13 cellular contexts compared by ENCODE assay signal in genomic region chr15:43831519-43832052, GRCh38. TPM values are rescaled to one million over a fixed set of nuclear protein-coding genes. Genes with fewer than 3 reads are reported as not detected.
A peak's percentile ranks its signal among the peaks of the same experiment; 100 is the strongest.
DNase-seq lines count a peak whose midpoint lies in the region; ATAC-seq and TF ChIP-seq lines count a peak whose summit lies in the region.
"Not testable (repeated sequence)": the region's sequence is repeated elsewhere in the genome, so short reads cannot be mapped to it uniquely, and the experiment has no call there.
"Had no signal": no experiment of that assay in that cellular context is flagged by ENCODE, and none has a peak within 500 bp of the region (broad histone marks: within the 10 kb centered on the region; RNA-seq: fewer than 3 reads in every experiment).

No MANE protein-coding gene starts in this region.

- H3K27ac ChIP-seq in CD4-positive, CD25-positive, alpha-beta regulatory T cell (ENCODE audit: insufficient read depth, low read length, poor library complexity, severe bottlenecking); HEK293 (ENCODE audit: extremely low read depth, low read depth, low read length): not testable (repeated sequence)
- peak overlapping the region; percentile 86 for H3K27ac ChIP-seq in OCI-LY7 (ENCODE audit: low read depth, low read length, poor library complexity, severe bottlenecking)

- not testable (repeated sequence) for BruUV-seq in OCI-LY7 (replicated peaks; lab: Mats Ljungman, UMichigan)

- H3K9me3 ChIP-seq in CD4-positive, CD25-positive, alpha-beta regulatory T cell (ENCODE audit: control insufficient read depth in 2 of 2, low read length in 2 of 2); HEK293 (ENCODE audit: control insufficient read depth, insufficient read depth, low read depth, low read length); OCI-LY7 (ENCODE audit: low read length): not testable (repeated sequence)

- not testable (repeated sequence) for H3K9me2 ChIP-seq in OCI-LY7 (ENCODE audit: insufficient read depth, low read length)

- H3K4me1 ChIP-seq in CD4-positive, CD25-positive, alpha-beta regulatory T cell (ENCODE audit: control insufficient read depth, insufficient read depth, low read length, poor library complexity, severe bottlenecking), result peaks cover 44% of the 10 kb centered on the region
- not testable (repeated sequence) for H3K4me1 ChIP-seq in HEK293 (ENCODE audit: control insufficient read depth, insufficient read depth, low read length)
- peaks cover 36% of the 10 kb centered on the region for H3K4me1 ChIP-seq in OCI-LY7 (ENCODE audit: insufficient read depth, low read length, poor library complexity, severe bottlenecking)

- not testable (repeated sequence) for ATAC-seq in CD4-positive, CD25-positive, alpha-beta regulatory T cell (ENCODE audit: low read depth in 2 of 2); activated CD8-positive, alpha-beta T cell treated with anti-CD3 and anti-CD28 coated beads, Interleukin-2, amount 10 ng/mL, durations not matched to agents 7 days and 5 days; effector memory CD8-positive, alpha-beta T cell (replicated peaks); stimulated activated effector memory CD8-positive, alpha-beta T cell treated with anti-CD3 and anti-CD28 coated beads, Interleukin-12 subunit alpha, Interleukin-12 subunit beta, amount 100 ng/mL, for 72 hours

- POLR2A ChIA-PET in HEK293 (lab: Yijun Ruan, JAX) (interaction anchor here (0.9 to 1.5 kb wide), 2 partner anchors 9 to 10 kb away, joined by 3 to 4 read pairs; no protein-coding TSS in a partner anchor), OCI-LY7 (lab: Charles Lee) (interaction anchor here (0.6 to 2.4 kb wide), 17 partner anchors 9 to 93 kb away, joined by 3 to 16 read pairs (median 6); partner anchors contain the start of gene ELL3)
- POLR2A ChIA-PET in activated CD8-positive, alpha-beta T cell treated with anti-CD3 and anti-CD28 coated beads, Interleukin-2, amount 10 ng/mL, durations not matched to agents 7 days and 5 days (lab: Charles Lee), result interaction anchor here (0.6 to 1.9 kb wide), 6 partner anchors 10 to 38 kb away, joined by 3 to 10 read pairs (median 4); partner anchors contain the start of genes HYPK and SERINC4

- intact Hi-C loops in OCI-LY7 (cut with micrococcal nuclease; ENCODE audit: unreplicated experiment); activated T-helper 2 cell treated with anti-CD3 and anti-CD28 coated beads, Interferon-gamma antibody, Interleukin-2, Interleukin-4, amounts not matched to agents 10 μg/mL and 5 μg/mL and 100 μg/mL, durations not matched to agents 14 hours and 24 hours and 36 hours (cut with micrococcal nuclease): not testable (repeated sequence)

- H4K20me1 ChIP-seq in OCI-LY7 (ENCODE audit: insufficient read depth, low read length), result peaks cover 20% of the 10 kb centered on the region

- H3K36me3 ChIP-seq in CD4-positive, CD25-positive, alpha-beta regulatory T cell (ENCODE audit: control insufficient read depth, insufficient read depth, low read length), result peaks cover 15% of the 10 kb centered on the region
- H3K36me3 ChIP-seq in HEK293 (ENCODE audit: control insufficient read depth in 2 of 2, insufficient read depth in 1 of 2, low read length in 2 of 2) (peaks cover 24 to 42% of the 10 kb centered on the region in 2 experiments), OCI-LY7 (ENCODE audit: insufficient read depth, low read length) (peaks cover 95% of the 10 kb centered on the region)

- DNase-seq in CD4-positive, CD25-positive, alpha-beta regulatory T cell; OCI-LY7 (ENCODE audit: low spot score); T-helper 2 cell treated with Interferon-gamma antibody and Interleukin-4, amounts not matched to agents 5 μg/mL and 100 μg/mL, for 36 hours (ENCODE audit: low spot score); activated CD8-positive, alpha-beta T cell treated with anti-CD3 and anti-CD28 coated beads, Interleukin-2, amount 10 ng/mL, durations not matched to agents 7 days and 5 days; activated T-helper 2 cell treated with anti-CD3 and anti-CD28 coated beads, Interferon-gamma antibody, Interleukin-2, Interleukin-4, amounts not matched to agents 10 μg/mL and 5 μg/mL and 100 μg/mL, durations not matched to agents 14 hours and 24 hours and 36 hours (ENCODE audit: low spot score); effector memory CD8-positive, alpha-beta T cell; stimulated activated effector memory CD8-positive, alpha-beta T cell treated with anti-CD3 and anti-CD28 coated beads, Interleukin-12 subunit alpha, Interleukin-12 subunit beta, amount 100 ng/mL, for 72 hours (ENCODE audit: low spot score in 2 of 2): not testable (repeated sequence)

- peaks cover 17 to 55% (median 37%) of the 10 kb centered on the region in 4 donors for H3K4me1 Mint-ChIP-seq in CD4-positive, CD25-positive, alpha-beta regulatory T cell
- H3K4me1 Mint-ChIP-seq in T-helper 2 cell treated with Interferon-gamma antibody and Interleukin-4, amounts not matched to agents 5 μg/mL and 100 μg/mL, for 36 hours (ENCODE audit: low read depth), result peaks cover 31% of the 10 kb centered on the region
- peaks cover 45% of the 10 kb centered on the region for H3K4me1 Mint-ChIP-seq in activated CD8-positive, alpha-beta T cell treated with anti-CD3 and anti-CD28 coated beads, Interleukin-2, amount 10 ng/mL, durations not matched to agents 7 days and 5 days (ENCODE audit: low read depth)
- H3K4me1 Mint-ChIP-seq in activated T-helper 2 cell treated with anti-CD3 and anti-CD28 coated beads, Interferon-gamma antibody, Interleukin-2, Interleukin-4, amounts not matched to agents 10 μg/mL and 5 μg/mL and 100 μg/mL, durations not matched to agents 14 hours and 24 hours and 36 hours (ENCODE audit: low read depth), result peaks cover 29% of the 10 kb centered on the region
- H3K4me1 Mint-ChIP-seq in effector memory CD8-positive, alpha-beta T cell (ENCODE audit: low read depth in 2 of 2), result peaks cover 29 to 40% of the 10 kb centered on the region in 2 donors
- peaks cover 46% of the 10 kb centered on the region for H3K4me1 Mint-ChIP-seq in stimulated activated effector memory CD8-positive, alpha-beta T cell treated with anti-CD3 and anti-CD28 coated beads, Interleukin-12 subunit alpha, Interleukin-12 subunit beta, amount 100 ng/mL, for 72 hours

- H2AFZ ChIP-seq in OCI-LY7 (ENCODE audit: low read length), result not testable (repeated sequence)

- H3K4me3 ChIP-seq in CD4-positive, CD25-positive, alpha-beta regulatory T cell (ENCODE audit: low read depth, low read length); HEK293 (ENCODE audit: low read depth, low read length): not testable (repeated sequence)
- H3K4me3 ChIP-seq in OCI-LY7 (ENCODE audit: low read depth, low read length, poor library complexity, severe bottlenecking), result peak overlapping the region; percentile 95

- H3K79me2 ChIP-seq in OCI-LY7 (ENCODE audit: insufficient read depth, low read depth, low read length), result peaks cover 100% of the 10 kb centered on the region

- peak overlapping the region in 2 of 3 donors; percentile 24 to 77 for H3K27ac Mint-ChIP-seq in CD4-positive, CD25-positive, alpha-beta regulatory T cell
- H3K27ac Mint-ChIP-seq in T-helper 2 cell treated with Interferon-gamma antibody and Interleukin-4, amounts not matched to agents 5 μg/mL and 100 μg/mL, for 36 hours, result peak overlapping the region; percentile 28
- peak overlapping the region; percentile 50 for H3K27ac Mint-ChIP-seq in activated CD8-positive, alpha-beta T cell treated with anti-CD3 and anti-CD28 coated beads, Interleukin-2, amount 10 ng/mL, durations not matched to agents 7 days and 5 days
- peak overlapping the region; percentile 56 for H3K27ac Mint-ChIP-seq in activated T-helper 2 cell treated with anti-CD3 and anti-CD28 coated beads, Interferon-gamma antibody, Interleukin-2, Interleukin-4, amounts not matched to agents 10 μg/mL and 5 μg/mL and 100 μg/mL, durations not matched to agents 14 hours and 24 hours and 36 hours
- peak overlapping the region; percentile 73 to 83 for H3K27ac Mint-ChIP-seq in effector memory CD8-positive, alpha-beta T cell
- H3K27ac Mint-ChIP-seq in stimulated activated effector memory CD8-positive, alpha-beta T cell treated with anti-CD3 and anti-CD28 coated beads, Interleukin-12 subunit alpha, Interleukin-12 subunit beta, amount 100 ng/mL, for 72 hours, result peak overlapping the region; percentile 32

- not testable (repeated sequence) for H3K27me3 Mint-ChIP-seq in CD4-positive, CD25-positive, alpha-beta regulatory T cell; T-helper 2 cell treated with Interferon-gamma antibody and Interleukin-4, amounts not matched to agents 5 μg/mL and 100 μg/mL, for 36 hours (ENCODE audit: low read depth); activated CD8-positive, alpha-beta T cell treated with anti-CD3 and anti-CD28 coated beads, Interleukin-2, amount 10 ng/mL, durations not matched to agents 7 days and 5 days (ENCODE audit: low read depth); activated T-helper 2 cell treated with anti-CD3 and anti-CD28 coated beads, Interferon-gamma antibody, Interleukin-2, Interleukin-4, amounts not matched to agents 10 μg/mL and 5 μg/mL and 100 μg/mL, durations not matched to agents 14 hours and 24 hours and 36 hours (ENCODE audit: low read depth); effector memory CD8-positive, alpha-beta T cell

- CTCF ChIA-PET in HEK293 (lab: Yijun Ruan, JAX), result interaction anchor here (0.6 to 1.0 kb wide), 3 partner anchors 61 to 762 kb away, joined by 3 read pairs; no protein-coding TSS in a partner anchor
- CTCF ChIA-PET in OCI-LY7 (lab: Charles Lee; ENCODE audit: unreplicated experiment), result not testable (repeated sequence)
- CTCF ChIA-PET in activated CD8-positive, alpha-beta T cell treated with anti-CD3 and anti-CD28 coated beads, Interleukin-2, amount 10 ng/mL, durations not matched to agents 7 days and 5 days (lab: Charles Lee), result interaction anchor here (1.1 to 1.3 kb wide), 4 partner anchors 9 to 669 kb away, joined by 3 to 4 read pairs (median 3); partner anchors contain the start of gene ELL3

- H3K27me3 ChIP-seq in CD4-positive, CD25-positive, alpha-beta regulatory T cell (ENCODE audit: control insufficient read depth, insufficient read depth, low read length), result not testable (repeated sequence)

- peak overlapping the region in 2 of 4 donors; percentile 37 to 41 for H3K4me3 Mint-ChIP-seq in CD4-positive, CD25-positive, alpha-beta regulatory T cell
- H3K4me3 Mint-ChIP-seq in T-helper 2 cell treated with Interferon-gamma antibody and Interleukin-4, amounts not matched to agents 5 μg/mL and 100 μg/mL, for 36 hours, result peak overlapping the region; percentile 58
- H3K4me3 Mint-ChIP-seq in activated CD8-positive, alpha-beta T cell treated with anti-CD3 and anti-CD28 coated beads, Interleukin-2, amount 10 ng/mL, durations not matched to agents 7 days and 5 days, result peak overlapping the region; percentile 26
- peak overlapping the region; percentile 57 for H3K4me3 Mint-ChIP-seq in activated T-helper 2 cell treated with anti-CD3 and anti-CD28 coated beads, Interferon-gamma antibody, Interleukin-2, Interleukin-4, amounts not matched to agents 10 μg/mL and 5 μg/mL and 100 μg/mL, durations not matched to agents 14 hours and 24 hours and 36 hours (ENCODE audit: low read depth)
- H3K4me3 Mint-ChIP-seq in effector memory CD8-positive, alpha-beta T cell, result peak overlapping the region in 1 of 2 donors; percentile 63
- H3K4me3 Mint-ChIP-seq in stimulated activated effector memory CD8-positive, alpha-beta T cell treated with anti-CD3 and anti-CD28 coated beads, Interleukin-12 subunit alpha, Interleukin-12 subunit beta, amount 100 ng/mL, for 72 hours, result peak overlapping the region; percentile 42

- H3K4me2 ChIP-seq in OCI-LY7 (ENCODE audit: low read length), result peak overlapping the region; percentile 82

- not testable (repeated sequence) for TF ChIP-seq CTCF in HEK293 (tag by site-specific recombination; IDR thresholded peaks at IDR 0.05); OCI-LY7 (conservative IDR thresholded peaks at IDR 0.05; ENCODE audit: low read length)

- not testable (repeated sequence) for H3K9me3 Mint-ChIP-seq in CD4-positive, CD25-positive, alpha-beta regulatory T cell; T-helper 2 cell treated with Interferon-gamma antibody and Interleukin-4, amounts not matched to agents 5 μg/mL and 100 μg/mL, for 36 hours; activated CD8-positive, alpha-beta T cell treated with anti-CD3 and anti-CD28 coated beads, Interleukin-2, amount 10 ng/mL, durations not matched to agents 7 days and 5 days (ENCODE audit: insufficient read depth); activated T-helper 2 cell treated with anti-CD3 and anti-CD28 coated beads, Interferon-gamma antibody, Interleukin-2, Interleukin-4, amounts not matched to agents 10 μg/mL and 5 μg/mL and 100 μg/mL, durations not matched to agents 14 hours and 24 hours and 36 hours; effector memory CD8-positive, alpha-beta T cell; stimulated activated effector memory CD8-positive, alpha-beta T cell treated with anti-CD3 and anti-CD28 coated beads, Interleukin-12 subunit alpha, Interleukin-12 subunit beta, amount 100 ng/mL, for 72 hours

- peaks cover 13% of the 10 kb centered on the region for H3K36me3 Mint-ChIP-seq in CD4-positive, CD25-positive, alpha-beta regulatory T cell
- peaks cover 60% of the 10 kb centered on the region for H3K36me3 Mint-ChIP-seq in T-helper 2 cell treated with Interferon-gamma antibody and Interleukin-4, amounts not matched to agents 5 μg/mL and 100 μg/mL, for 36 hours (ENCODE audit: low read depth)
- H3K36me3 Mint-ChIP-seq in activated CD8-positive, alpha-beta T cell treated with anti-CD3 and anti-CD28 coated beads, Interleukin-2, amount 10 ng/mL, durations not matched to agents 7 days and 5 days (ENCODE audit: low read depth), result peaks cover 69% of the 10 kb centered on the region
- peaks cover 74% of the 10 kb centered on the region for H3K36me3 Mint-ChIP-seq in activated T-helper 2 cell treated with anti-CD3 and anti-CD28 coated beads, Interferon-gamma antibody, Interleukin-2, Interleukin-4, amounts not matched to agents 10 μg/mL and 5 μg/mL and 100 μg/mL, durations not matched to agents 14 hours and 24 hours and 36 hours (ENCODE audit: low read depth)
- peaks cover 30% of the 10 kb centered on the region for H3K36me3 Mint-ChIP-seq in effector memory CD8-positive, alpha-beta T cell (ENCODE audit: insufficient read depth)
- H3K36me3 Mint-ChIP-seq in stimulated activated effector memory CD8-positive, alpha-beta T cell treated with anti-CD3 and anti-CD28 coated beads, Interleukin-12 subunit alpha, Interleukin-12 subunit beta, amount 100 ng/mL, for 72 hours, result peaks cover 92% of the 10 kb centered on the region

RNA-seq across cellular contexts. Expression of gene WDR76, which starts 4.8 kb away (rescaled TPM):
- 13.9 TPM for total RNA-seq in CD4-positive, CD25-positive, alpha-beta regulatory T cell
- polyA plus RNA-seq in CD4-positive, CD25-positive, alpha-beta regulatory T cell, result 10 to 100 TPM; 12.1 to 14.1 (median 12.4) TPM
- total RNA-seq in OCI-LY7 (2014; rRNA removed; shearing (Covaris generic)), result 126 and 139 TPM in 2 replicates
- total RNA-seq in OCI-LY7 (2022), result 170 and 186 TPM in 2 replicates
- 10 to 100 TPM; 87.0 to 88.7 TPM for total RNA-seq in activated CD8-positive, alpha-beta T cell treated with anti-CD3 and anti-CD28 coated beads, Interleukin-2, amount 10 ng/mL, durations not matched to agents 7 days and 5 days
- 67.8 and 71.0 TPM in 2 replicates for total RNA-seq in activated T-helper 2 cell treated with anti-CD3 and anti-CD28 coated beads, Interferon-gamma antibody, Interleukin-2, Interleukin-4, amounts not matched to agents 10 μg/mL and 5 μg/mL and 100 μg/mL, durations not matched to agents 14 hours and 24 hours and 36 hours

RNA-seq across cellular contexts. Expression of gene MFAP1, which starts 7.1 kb away (rescaled TPM):
- total RNA-seq in CD4-positive, CD25-positive, alpha-beta regulatory T cell, result 17.1 TPM
- 10 to 100 TPM; 12.7 to 24.8 (median 16.5) TPM for polyA plus RNA-seq in CD4-positive, CD25-positive, alpha-beta regulatory T cell
- total RNA-seq in OCI-LY7 (2014; rRNA removed; shearing (Covaris generic)), result 25.3 and 43.4 TPM in 2 replicates
- total RNA-seq in OCI-LY7 (2022), result 57.2 and 72.1 TPM in 2 replicates
- 10 to 100 TPM; 35.8 to 40.1 TPM for total RNA-seq in activated CD8-positive, alpha-beta T cell treated with anti-CD3 and anti-CD28 coated beads, Interleukin-2, amount 10 ng/mL, durations not matched to agents 7 days and 5 days
- 43.7 and 44.3 TPM in 2 replicates for total RNA-seq in activated T-helper 2 cell treated with anti-CD3 and anti-CD28 coated beads, Interferon-gamma antibody, Interleukin-2, Interleukin-4, amounts not matched to agents 10 μg/mL and 5 μg/mL and 100 μg/mL, durations not matched to agents 14 hours and 24 hours and 36 hours

RNA-seq across cellular contexts. Expression of gene HYPK, which starts 31.2 kb away (rescaled TPM):
- 19.7 TPM for total RNA-seq in CD4-positive, CD25-positive, alpha-beta regulatory T cell
- polyA plus RNA-seq in CD4-positive, CD25-positive, alpha-beta regulatory T cell, result 10 to 100 TPM in 3 of 4 donors, 1 to 10 TPM in 1; 6.4 to 15.2 (median 11.8) TPM
- total RNA-seq in OCI-LY7 (2014; rRNA removed; shearing (Covaris generic)), result 16.1 and 25.0 TPM in 2 replicates
- 48.9 and 53.6 TPM in 2 replicates for total RNA-seq in OCI-LY7 (2022)
- 10 to 100 TPM; 15.8 to 19.9 TPM for total RNA-seq in activated CD8-positive, alpha-beta T cell treated with anti-CD3 and anti-CD28 coated beads, Interleukin-2, amount 10 ng/mL, durations not matched to agents 7 days and 5 days
- 23.6 and 24.3 TPM in 2 replicates for total RNA-seq in activated T-helper 2 cell treated with anti-CD3 and anti-CD28 coated beads, Interferon-gamma antibody, Interleukin-2, Interleukin-4, amounts not matched to agents 10 μg/mL and 5 μg/mL and 100 μg/mL, durations not matched to agents 14 hours and 24 hours and 36 hours

RNA-seq across cellular contexts. Expression of gene SERINC4, which starts 31.6 kb away (rescaled TPM):
- not detected for total RNA-seq in CD4-positive, CD25-positive, alpha-beta regulatory T cell
- 1 to 10 TPM; 1.2 to 2.8 (median 2.3) TPM for polyA plus RNA-seq in CD4-positive, CD25-positive, alpha-beta regulatory T cell
- 0.23 and 0.60 TPM in 2 replicates for total RNA-seq in OCI-LY7 (2014; rRNA removed; shearing (Covaris generic))
- total RNA-seq in OCI-LY7 (2022), result 1.1 and 1.9 TPM in 2 replicates
- under 1 TPM; 0.21 to 0.39 TPM for total RNA-seq in activated CD8-positive, alpha-beta T cell treated with anti-CD3 and anti-CD28 coated beads, Interleukin-2, amount 10 ng/mL, durations not matched to agents 7 days and 5 days
- total RNA-seq in activated T-helper 2 cell treated with anti-CD3 and anti-CD28 coated beads, Interferon-gamma antibody, Interleukin-2, Interleukin-4, amounts not matched to agents 10 μg/mL and 5 μg/mL and 100 μg/mL, durations not matched to agents 14 hours and 24 hours and 36 hours, result 0.28 and 0.57 TPM in 2 replicates
- total RNA-seq: GM23248, HT-29, M059J, PC-3, SJCRH30 had no signal
- polyA plus RNA-seq: GM23248 had no signal

RNA-seq across cellular contexts. Expression of gene SERF2, which starts 39.5 kb away (rescaled TPM):
- 400 TPM for total RNA-seq in CD4-positive, CD25-positive, alpha-beta regulatory T cell
- 1,000 to 10,000 TPM; 1,866 to 2,414 (median 2,080) TPM for polyA plus RNA-seq in CD4-positive, CD25-positive, alpha-beta regulatory T cell
- total RNA-seq in OCI-LY7 (2014; rRNA removed; shearing (Covaris generic)), result 581 and 622 TPM in 2 replicates
- total RNA-seq in OCI-LY7 (2022), result 1,328 and 1,370 TPM in 2 replicates
- 1,000 to 10,000 TPM; 1,025 to 1,042 TPM for total RNA-seq in activated CD8-positive, alpha-beta T cell treated with anti-CD3 and anti-CD28 coated beads, Interleukin-2, amount 10 ng/mL, durations not matched to agents 7 days and 5 days
- total RNA-seq in activated T-helper 2 cell treated with anti-CD3 and anti-CD28 coated beads, Interferon-gamma antibody, Interleukin-2, Interleukin-4, amounts not matched to agents 10 μg/mL and 5 μg/mL and 100 μg/mL, durations not matched to agents 14 hours and 24 hours and 36 hours, result 580 and 598 TPM in 2 replicates

Comparison
In these comparisons a context has a peak if more than half of its experiments do, and no peak if none do; other contexts are left out.
1. H3K27ac Mint-ChIP-seq: peak in every context shown above with its lines; median percentile 78 in effector memory CD8-positive, alpha-beta T cell; 56 in activated T-helper 2 cell treated with anti-CD3 and anti-CD28 coated beads, Interferon-gamma antibody, Interleukin-2, Interleukin-4, amounts not matched to agents 10 μg/mL and 5 μg/mL and 100 μg/mL, durations not matched to agents 14 hours and 24 hours and 36 hours; 50 in CD4-positive, CD25-positive, alpha-beta regulatory T cell; 50 in activated CD8-positive, alpha-beta T cell treated with anti-CD3 and anti-CD28 coated beads, Interleukin-2, amount 10 ng/mL, durations not matched to agents 7 days and 5 days; 32 in stimulated activated effector memory CD8-positive, alpha-beta T cell treated with anti-CD3 and anti-CD28 coated beads, Interleukin-12 subunit alpha, Interleukin-12 subunit beta, amount 100 ng/mL, for 72 hours; 28 in T-helper 2 cell treated with Interferon-gamma antibody and Interleukin-4, amounts not matched to agents 5 μg/mL and 100 μg/mL, for 36 hours.